14 cellular contexts compared by ENCODE assay signal in the genomic region with DNA sequence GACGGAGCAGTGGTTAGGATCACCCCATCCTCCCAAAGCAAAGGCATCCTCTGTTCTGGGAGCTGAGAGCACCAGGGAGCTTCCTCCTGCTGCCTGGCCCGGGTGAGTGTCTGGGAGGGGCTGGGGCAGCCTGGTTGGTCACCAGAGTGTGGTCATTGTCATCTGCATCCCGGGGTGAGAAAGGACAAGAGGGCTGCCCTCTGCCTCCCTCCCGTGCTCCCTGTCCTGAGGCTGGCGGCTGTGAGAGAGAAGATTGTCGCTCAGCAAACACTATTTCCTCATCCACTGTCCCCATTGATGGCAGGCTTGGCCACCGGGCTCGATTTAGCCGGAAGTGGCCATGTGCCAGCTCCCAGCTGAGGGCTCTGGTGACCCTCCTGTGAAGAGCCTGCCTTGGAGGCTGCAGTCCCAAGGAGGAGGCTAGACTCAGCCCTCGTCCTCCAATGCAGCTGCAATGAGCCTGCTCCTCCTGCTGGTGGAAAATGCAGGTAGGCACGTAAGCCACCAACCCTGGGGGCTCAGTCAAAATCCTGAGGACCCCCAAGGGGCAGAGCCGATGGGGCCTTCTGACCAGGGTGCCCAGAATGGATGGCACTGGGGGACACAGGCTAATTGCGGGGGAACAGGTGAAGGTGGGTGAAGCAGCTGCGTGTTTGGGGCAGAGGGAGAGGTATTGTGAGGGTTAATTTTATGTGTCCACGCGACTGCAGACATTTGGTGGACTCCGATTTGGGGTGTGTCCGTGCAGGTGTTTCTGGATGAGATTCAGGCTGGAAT.
A peak's percentile ranks its signal among the peaks of the same experiment; 100 is the strongest.
DNase-seq lines count a peak whose midpoint lies in the region; ATAC-seq, FAIRE-seq and TF ChIP-seq lines count a peak whose summit lies in the region.
"Had no signal": no experiment of that assay in that cellular context is flagged by ENCODE, and none has a peak within 500 bp of the region (broad histone marks: within the 10 kb centered on the region; RNA-seq: fewer than 3 reads in every experiment).

No MANE protein-coding gene starts in this region.

- H3K4me1 ChIP-seq in Karpas-422 (ENCODE audit: low read length) = no peaks in the 10 kb centered on the region
- H3K4me1 ChIP-seq in astrocyte (ENCODE audit: insufficient read depth, low read length) = no peaks in the 10 kb centered on the region
- H3K4me1 ChIP-seq in lower lobe of right lung = no peaks in the 10 kb centered on the region
- H3K4me1 ChIP-seq: vagina had no signal

- H2AFZ ChIP-seq in Karpas-422 (ENCODE audit: low read length) (no peak overlapping the region), astrocyte (ENCODE audit: low read depth, low read length) (no peak overlapping the region)

- intact Hi-C loops in lower lobe of right lung (cut with DNase I) = no loop called here

- H3K4me3 ChIP-seq in Karpas-422 (ENCODE audit: low read length) (no peak overlapping the region), astrocyte (ENCODE audit: insufficient read depth, low read depth, low read length) (no peak overlapping the region), lower lobe of right lung (no peak overlapping the region)
- H3K4me3 ChIP-seq: vagina had no signal

- no peak for FAIRE-seq in astrocyte (lab: Jason Lieb, UNC)
- FAIRE-seq: TTC549 had no signal

- H3K79me2 ChIP-seq in Karpas-422 (ENCODE audit: low read length) = no peaks in the 10 kb centered on the region
- H3K79me2 ChIP-seq in astrocyte (ENCODE audit: insufficient read depth, low read length) = no peaks in the 10 kb centered on the region

- H3K9me2 ChIP-seq in Karpas-422 (replicated peaks; ENCODE audit: insufficient read depth, low read length) = no peaks in the 10 kb centered on the region

- H3K27me3 Mint-ChIP-seq in astrocyte (ENCODE audit: low read depth, unreplicated experiment) = peaks cover 27% of the 10 kb centered on the region

- H3K9me3 Mint-ChIP-seq in astrocyte (ENCODE audit: unreplicated experiment) = no peaks in the 10 kb centered on the region

- peak overlapping the region; percentile 5 for H3K27ac Mint-ChIP-seq in astrocyte (ENCODE audit: unreplicated experiment)

- H3K27ac ChIP-seq in Karpas-422 (ENCODE audit: low read length) (no peak overlapping the region), astrocyte (ENCODE audit: low read depth, low read length) (no peak overlapping the region), lower lobe of right lung (no peak overlapping the region)
- H3K27ac ChIP-seq: vagina had no signal

- DNase-seq in COLO668 (lab: John Stamatoyannopoulos, UW; ENCODE audit: unreplicated experiment) = peak; percentile 47
- DNase-seq in Karpas-422 = peak; percentile 52
- DNase-seq in astrocyte (ENCODE audit: low read depth) = no peak
- DNase-seq in lower lobe of right lung = peak; percentile 41
- no peak for DNase-seq in KG1 (lab: John Stamatoyannopoulos, UW)
- no peak for DNase-seq in HPDE6-E6E7 (ENCODE audit: extremely low spot score)
- DNase-seq: activated naive CD4-positive, alpha-beta T cell; effector memory CD8-positive, alpha-beta T cell; HCEC 1CT; NCI-H510A had no signal

- H3K9ac ChIP-seq in Karpas-422 (ENCODE audit: low read length) = no peak overlapping the region
- H3K9ac ChIP-seq in astrocyte (ENCODE audit: low read length) = no peak overlapping the region

- TF ChIP-seq CTCF in astrocyte (IDR thresholded peaks at IDR 0.05; ENCODE audit: insufficient read depth, low read depth, low read length) (no peak), lower lobe of right lung (IDR thresholded peaks at IDR 0.05) (peak; percentile 23)

- H3K9me3 ChIP-seq in Karpas-422 (ENCODE audit: low read length) (peaks cover 8% of the 10 kb centered on the region), astrocyte (ENCODE audit: insufficient read depth, low read depth, low read length) (peaks cover 7% of the 10 kb centered on the region), lower lobe of right lung (no peaks in the 10 kb centered on the region)
- H3K9me3 ChIP-seq: vagina had no signal

- no peaks in the 10 kb centered on the region for H3K27me3 ChIP-seq in Karpas-422 (ENCODE audit: low read length)
- no peaks in the 10 kb centered on the region for H3K27me3 ChIP-seq in astrocyte (ENCODE audit: insufficient read depth, low read length)
- H3K27me3 ChIP-seq in lower lobe of right lung (ENCODE audit: low read depth) = peaks cover 16% of the 10 kb centered on the region
- H3K27me3 ChIP-seq: vagina had no signal

- H3K36me3 ChIP-seq in Karpas-422 (ENCODE audit: insufficient read depth, low read length) (no peaks in the 10 kb centered on the region), astrocyte (ENCODE audit: insufficient read depth, low read length) (no peaks in the 10 kb centered on the region), lower lobe of right lung (no peaks in the 10 kb centered on the region)
- H3K36me3 ChIP-seq: vagina had no signal

- no peak overlapping the region for H3K4me2 ChIP-seq in Karpas-422 (ENCODE audit: low read depth, low read length, poor library complexity, severe bottlenecking)
- H3K4me2 ChIP-seq in astrocyte (ENCODE audit: low read length) = no peak overlapping the region

- no peak overlapping the region for H3K4me3 Mint-ChIP-seq in astrocyte (ENCODE audit: unreplicated experiment)
- H3K4me3 Mint-ChIP-seq: effector memory CD8-positive, alpha-beta T cell had no signal

- no peaks in the 10 kb centered on the region for H3K4me1 Mint-ChIP-seq in astrocyte (ENCODE audit: low read depth, unreplicated experiment)

- H3K36me3 Mint-ChIP-seq in astrocyte (ENCODE audit: low read depth, unreplicated experiment) = no peaks in the 10 kb centered on the region

- no peak for ATAC-seq in lower lobe of right lung
- no peak for ATAC-seq in HG03139 (IDR thresholded peaks at IDR 0.05; ENCODE audit: unreplicated experiment)
- ATAC-seq in HG02678 (IDR thresholded peaks at IDR 0.05; ENCODE audit: unreplicated experiment) = no peak
- ATAC-seq: effector memory CD8-positive, alpha-beta T cell had no signal

- H4K20me1 ChIP-seq in Karpas-422 (ENCODE audit: insufficient read depth, low read depth, low read length) (no peaks in the 10 kb centered on the region), astrocyte (ENCODE audit: insufficient read depth, low read length) (no peaks in the 10 kb centered on the region)

Comparison
In these comparisons a context has a peak if more than half of its experiments do, and no peak if none do; other contexts are left out.
1. DNase-seq: peak in COLO668 (single experiment), Karpas-422 (single experiment) and lower lobe of right lung (single experiment); none in astrocyte (single experiment), KG1 (single experiment) and HPDE6-E6E7 (single experiment).